Comparison of ENCODE assay signal across 10 cellular contexts in the genomic region with DNA sequence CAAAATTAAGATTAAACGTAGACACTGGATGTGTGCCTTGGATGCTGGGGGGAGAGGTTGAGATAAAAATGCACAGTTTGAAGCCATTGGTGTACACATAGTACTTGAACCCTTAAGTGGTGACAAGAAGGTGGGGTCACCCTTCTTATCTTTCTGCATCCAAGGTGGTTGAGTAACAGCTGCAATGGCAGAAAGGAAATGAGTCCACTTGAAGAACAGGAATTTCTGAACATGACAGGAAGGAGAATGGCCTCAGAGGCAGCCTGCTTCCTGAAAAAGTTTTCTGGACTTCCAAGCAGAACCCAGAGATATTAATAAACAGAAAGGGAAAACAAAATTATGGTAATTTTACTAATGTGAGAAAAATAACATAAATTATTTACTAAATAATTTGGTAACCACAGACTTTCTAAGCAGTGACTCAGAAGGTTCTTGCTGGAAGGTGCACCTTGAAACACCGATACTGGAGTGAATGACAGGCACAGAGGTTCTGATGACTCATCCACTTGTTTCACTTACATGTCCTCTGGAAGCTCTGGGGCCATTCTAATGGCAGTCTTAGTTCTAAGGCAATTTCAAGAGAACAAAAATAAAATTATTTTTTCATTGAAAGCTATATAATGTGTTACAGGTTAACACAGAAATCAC.
DNase-seq lines count a peak whose midpoint lies in the region; ATAC-seq, FAIRE-seq and TF ChIP-seq lines count a peak whose summit lies in the region.
"Had no signal": no experiment of that assay in that cellular context is flagged by ENCODE, and none has a peak within 500 bp of the region (broad histone marks: within the 10 kb centered on the region; RNA-seq: fewer than 3 reads in every experiment).

No MANE protein-coding gene starts in this region.

- no peaks in the 10 kb centered on the region for H3K9me3 ChIP-seq in esophagus squamous epithelium
- H3K9me3 ChIP-seq: Peyer's patch had no signal

- no peaks in the 10 kb centered on the region for H3K36me3 ChIP-seq in esophagus squamous epithelium
- H3K36me3 ChIP-seq: Peyer's patch had no signal

- TF ChIP-seq POLR2A in GM18505 (IDR thresholded peaks at IDR 0.05; ENCODE audit: borderline replicate concordance, extremely low read depth, insufficient read depth, insufficient read length) (no peak), esophagus squamous epithelium (IDR thresholded peaks at IDR 0.05) (no peak)

- no peak for TF ChIP-seq CTCF in esophagus squamous epithelium (IDR thresholded peaks at IDR 0.05)

- ATAC-seq in GM18505 (IDR thresholded peaks at IDR 0.05; ENCODE audit: unreplicated experiment): peak; percentile 99
- peak; percentile 89 for ATAC-seq in GM21447 (IDR thresholded peaks at IDR 0.05; ENCODE audit: unreplicated experiment)
- ATAC-seq in HG03378 (IDR thresholded peaks at IDR 0.05; ENCODE audit: unreplicated experiment): peak; percentile 97

- H3K4me3 ChIP-seq in esophagus squamous epithelium: no peak overlapping the region
- H3K4me3 ChIP-seq: Peyer's patch had no signal

- H3K27ac ChIP-seq in esophagus squamous epithelium: peak overlapping the region in 3 of 4 donors; percentile 45 to 53 (median 47)

- FAIRE-seq in GM19239 (lab: Jason Lieb, UNC): no peak

- WGBS in esophagus squamous epithelium, 2 donors: 36 to 53% methylated on average over 2 of the region's 2 CpGs

- DNase-seq in esophagus squamous epithelium (lab: John Stamatoyannopoulos, UW) (no peak), HuH-7.5 (ENCODE audit: low spot score) (no peak), islet precursor cell (no peak), GM19239 (ENCODE audit: insufficient read length, low spot score) (no peak), NCI-H2171 treated with DMSO at 0.1 percent for 48 hours (lab: John Stamatoyannopoulos, UW) (no peak)
- DNase-seq: DMS153 had no signal

- peaks cover 0 to 33% (median 0%) of the 10 kb centered on the region in 3 donors for H3K4me1 ChIP-seq in esophagus squamous epithelium
- H3K4me1 ChIP-seq: Peyer's patch had no signal

- H3K27me3 ChIP-seq in esophagus squamous epithelium: no peaks in the 10 kb centered on the region
- H3K27me3 ChIP-seq: Peyer's patch had no signal

- intact Hi-C loops in esophagus squamous epithelium (cut with DNase I): no loop called here
